ENCODE assay signal across 9 cellular contexts in the genomic region with DNA sequence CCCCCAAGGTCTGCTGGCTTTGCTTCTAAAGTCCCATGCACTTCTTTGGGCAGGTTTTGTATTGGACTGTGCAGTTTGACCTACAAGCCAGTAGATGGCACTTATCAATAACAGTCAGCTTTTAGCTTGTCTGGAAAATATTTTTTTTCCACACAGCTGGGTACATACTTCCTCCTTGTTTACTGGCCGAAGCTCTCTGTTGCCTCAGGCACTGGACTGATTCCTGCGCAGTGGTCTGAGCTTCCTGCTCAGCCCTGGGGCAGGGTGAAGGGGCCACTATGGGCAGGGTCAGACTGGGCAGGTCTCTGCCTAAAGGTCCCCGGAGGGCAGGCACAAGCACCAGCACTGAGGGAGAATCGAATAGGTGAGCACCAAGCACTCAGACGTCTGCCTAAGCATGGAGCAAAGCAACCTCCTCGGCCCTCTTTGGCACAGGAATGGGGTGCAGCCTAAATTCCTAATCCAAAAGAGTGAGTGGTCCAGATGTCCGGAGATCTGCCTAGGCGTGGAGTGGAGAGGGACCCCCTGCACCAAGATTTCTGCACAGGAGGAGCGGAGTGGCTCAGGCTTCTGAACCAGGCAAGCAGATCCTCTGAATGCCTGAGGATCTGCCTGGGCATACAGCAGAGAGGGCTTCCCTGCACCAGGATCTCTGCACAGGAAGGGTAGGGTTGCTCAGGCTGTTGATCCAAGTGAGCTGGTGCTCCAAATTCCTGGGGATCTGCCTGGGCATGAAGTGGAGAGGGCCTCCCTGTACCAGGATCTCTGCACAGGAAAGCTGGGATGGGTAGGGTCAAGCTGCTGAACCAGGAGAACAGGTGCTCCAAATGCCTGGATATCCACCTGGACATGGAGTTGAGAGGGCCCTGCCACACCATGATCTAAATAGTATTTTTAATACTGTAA.
DNase-seq lines count a peak whose midpoint lies in the region; ATAC-seq, FAIRE-seq and TF ChIP-seq lines count a peak whose summit lies in the region.
"Had no signal": no experiment of that assay in that cellular context is flagged by ENCODE, and none has a peak within 500 bp of the region (broad histone marks: within the 10 kb centered on the region; RNA-seq: fewer than 3 reads in every experiment).

No MANE protein-coding gene starts in this region.

- no peak overlapping the region for H3K9ac ChIP-seq in OCI-LY1 (ENCODE audit: low read length)

- peak; percentile 61 for FAIRE-seq in H54 (lab: Jason Lieb, UNC)

- no peaks in the 10 kb centered on the region for H3F3A ChIP-seq in OCI-LY1 (ENCODE audit: insufficient read depth, low read length)

- no peaks in the 10 kb centered on the region for H3K36me3 Mint-ChIP-seq in activated T-helper 2 cell treated with anti-CD3 and anti-CD28 coated beads, Interferon-gamma antibody, Interleukin-2, Interleukin-4, amounts not matched to agents 10 μg/mL and 5 μg/mL and 100 μg/mL, durations not matched to agents 14 hours and 24 hours and 36 hours (ENCODE audit: low read depth)

- no peaks in the 10 kb centered on the region for H3K27me3 ChIP-seq in OCI-LY1 (ENCODE audit: insufficient read depth, low read length)

- no peak overlapping the region for H3K27ac ChIP-seq in OCI-LY1 (ENCODE audit: low read depth, low read length, poor library complexity, severe bottlenecking)

- TF ChIP-seq POLR2A in H54 (IDR thresholded peaks at IDR 0.05; ENCODE audit: low read depth, low read length): no peak

- in situ Hi-C loops in Caki2 (cut with HindIII; ENCODE audit: low pct_unique_long_range_greater_than_20kb, low sequenced_read_pairs): no loop called here

- H3K4me3 ChIP-seq in OCI-LY1 (ENCODE audit: low read depth, low read length, poor library complexity, severe bottlenecking) (no peak overlapping the region), fibroblast of villous mesenchyme (ENCODE audit: low read depth, low read length) (no peak overlapping the region)

- intact Hi-C loops in activated T-helper 2 cell treated with anti-CD3 and anti-CD28 coated beads, Interferon-gamma antibody, Interleukin-2, Interleukin-4, amounts not matched to agents 10 μg/mL and 5 μg/mL and 100 μg/mL, durations not matched to agents 14 hours and 24 hours and 36 hours (cut with micrococcal nuclease): no loop called here

- no peaks in the 10 kb centered on the region for H3K9me2 ChIP-seq in OCI-LY1 (ENCODE audit: low read depth, low read length)

- H4K20me1 ChIP-seq in OCI-LY1 (ENCODE audit: insufficient read depth, low read length): no peaks in the 10 kb centered on the region

- no peaks in the 10 kb centered on the region for H3K4me1 Mint-ChIP-seq in activated T-helper 2 cell treated with anti-CD3 and anti-CD28 coated beads, Interferon-gamma antibody, Interleukin-2, Interleukin-4, amounts not matched to agents 10 μg/mL and 5 μg/mL and 100 μg/mL, durations not matched to agents 14 hours and 24 hours and 36 hours (ENCODE audit: low read depth)

- no peak overlapping the region for H3K4me2 ChIP-seq in OCI-LY1 (ENCODE audit: low read length)

- H3K27me3 Mint-ChIP-seq in activated T-helper 2 cell treated with anti-CD3 and anti-CD28 coated beads, Interferon-gamma antibody, Interleukin-2, Interleukin-4, amounts not matched to agents 10 μg/mL and 5 μg/mL and 100 μg/mL, durations not matched to agents 14 hours and 24 hours and 36 hours (ENCODE audit: low read depth): no peaks in the 10 kb centered on the region

- H3K9me3 Mint-ChIP-seq in activated T-helper 2 cell treated with anti-CD3 and anti-CD28 coated beads, Interferon-gamma antibody, Interleukin-2, Interleukin-4, amounts not matched to agents 10 μg/mL and 5 μg/mL and 100 μg/mL, durations not matched to agents 14 hours and 24 hours and 36 hours: peaks cover 9% of the 10 kb centered on the region

- H3K36me3 ChIP-seq in OCI-LY1 (ENCODE audit: insufficient read depth, low read length): no peaks in the 10 kb centered on the region

- TF ChIP-seq CTCF in OCI-LY1 (IDR thresholded peaks at IDR 0.05; ENCODE audit: low read length) (peak; percentile 62), fibroblast of villous mesenchyme (IDR thresholded peaks at IDR 0.05; ENCODE audit: insufficient read depth, low read depth, low read length) (peak; percentile 49)

- no peaks in the 10 kb centered on the region for H3K9me3 ChIP-seq in OCI-LY1 (ENCODE audit: low read length)

- no peak overlapping the region for H2AFZ ChIP-seq in OCI-LY1 (ENCODE audit: low read length)

- DNase-seq in Caki2 (ENCODE audit: low read depth): peak; percentile 21
- no peak for DNase-seq in H54 (ENCODE audit: insufficient read length, low spot score)
- DNase-seq in fibroblast of villous mesenchyme (ENCODE audit: low read depth): peak; percentile 14
- DNase-seq in activated naive CD4-positive, alpha-beta T cell (lab: John Stamatoyannopoulos, UW): no peak
- DNase-seq in activated T-helper 2 cell treated with anti-CD3 and anti-CD28 coated beads, Interferon-gamma antibody, Interleukin-2, Interleukin-4, amounts not matched to agents 10 μg/mL and 5 μg/mL and 100 μg/mL, durations not matched to agents 14 hours and 24 hours and 36 hours (ENCODE audit: low spot score): no peak
- DNase-seq: SHP77 had no signal

- H3K27ac Mint-ChIP-seq in activated T-helper 2 cell treated with anti-CD3 and anti-CD28 coated beads, Interferon-gamma antibody, Interleukin-2, Interleukin-4, amounts not matched to agents 10 μg/mL and 5 μg/mL and 100 μg/mL, durations not matched to agents 14 hours and 24 hours and 36 hours: no peak overlapping the region

- no peaks in the 10 kb centered on the region for H3K4me1 ChIP-seq in OCI-LY1 (ENCODE audit: insufficient read depth, low read length, severe bottlenecking)

- ATAC-seq in HG03095 (IDR thresholded peaks at IDR 0.05; ENCODE audit: unreplicated experiment): no peak
- no peak for ATAC-seq in GM19397 (IDR thresholded peaks at IDR 0.05; ENCODE audit: unreplicated experiment)

- H3K79me2 ChIP-seq in OCI-LY1 (ENCODE audit: insufficient read depth, low read length): no peaks in the 10 kb centered on the region

- H3K4me3 Mint-ChIP-seq in activated T-helper 2 cell treated with anti-CD3 and anti-CD28 coated beads, Interferon-gamma antibody, Interleukin-2, Interleukin-4, amounts not matched to agents 10 μg/mL and 5 μg/mL and 100 μg/mL, durations not matched to agents 14 hours and 24 hours and 36 hours (ENCODE audit: low read depth): no peak overlapping the region

Comparison
In these comparisons a context has a peak if more than half of its experiments do, and no peak if none do; other contexts are left out.
1. DNase-seq: peak in Caki2 (single experiment) and fibroblast of villous mesenchyme (single experiment); none in H54 (single experiment), activated naive CD4-positive, alpha-beta T cell (0 of 4) and activated T-helper 2 cell treated with anti-CD3 and anti-CD28 coated beads, Interferon-gamma antibody, Interleukin-2, Interleukin-4, amounts not matched to agents 10 μg/mL and 5 μg/mL and 100 μg/mL, durations not matched to agents 14 hours and 24 hours and 36 hours (single experiment).